8 cellular contexts compared by ENCODE assay signal in genomic region chr3:194769020-194769643, GRCh38.
DNase-seq lines count a peak whose midpoint lies in the region; ATAC-seq and TF ChIP-seq lines count a peak whose summit lies in the region.

No MANE protein-coding gene starts in this region.

- peak in 1 of 2 donors; percentile 27 for TF ChIP-seq POLR2A in Peyer's patch (IDR thresholded peaks at IDR 0.05)

- H3K36me3 ChIP-seq in Peyer's patch, result no peaks in the 10 kb centered on the region

- intact Hi-C loops in activated T-helper 1 cell treated with anti-CD3 and anti-CD28 coated beads, Interleukin-12 subunit alpha, Interleukin-12 subunit beta, Interleukin-2, Interleukin-4 antibody, amounts not matched to agents 30 ng/mL and 10 ng/mL and 1 ng/mL, durations not matched to agents 14 hours and 24 hours and 36 hours (cut with micrococcal nuclease), result loop anchor here (1.0 to 5.0 kb wide), 11 partner anchors 84 to 1438 kb away; partner anchors contain the start of genes ACAP2, ATP13A3, FAM43A and TMEM44
- intact Hi-C loops in natural killer cell (cut with micrococcal nuclease), result loop anchor here (1.0 kb wide), 2 partner anchors 54 to 81 kb away; no protein-coding TSS in a partner anchor

- H3K27me3 Mint-ChIP-seq in IgD-negative memory B cell (peaks cover 10% of the 10 kb centered on the region), natural killer cell (ENCODE audit: low read depth in 2 of 2) (peaks cover 9 to 14% of the 10 kb centered on the region in 2 donors)
- peaks cover 21% of the 10 kb centered on the region for H3K27me3 Mint-ChIP-seq in activated T-helper 1 cell treated with anti-CD3 and anti-CD28 coated beads, Interleukin-12 subunit alpha, Interleukin-12 subunit beta, Interleukin-2, Interleukin-4 antibody, amounts not matched to agents 30 ng/mL and 10 ng/mL and 1 ng/mL, durations not matched to agents 14 hours and 24 hours and 36 hours (ENCODE audit: insufficient read depth)

- H3K9me3 ChIP-seq in Peyer's patch, result no peaks in the 10 kb centered on the region

- peak overlapping the region; percentile 24 to 39 (median 31) for H3K4me3 ChIP-seq in Peyer's patch

- H3K27me3 ChIP-seq in Peyer's patch, result no peaks in the 10 kb centered on the region

- H3K36me3 Mint-ChIP-seq in IgD-negative memory B cell (no peaks in the 10 kb centered on the region), natural killer cell (no peaks in the 10 kb centered on the region)
- no peaks in the 10 kb centered on the region for H3K36me3 Mint-ChIP-seq in activated T-helper 1 cell treated with anti-CD3 and anti-CD28 coated beads, Interleukin-12 subunit alpha, Interleukin-12 subunit beta, Interleukin-2, Interleukin-4 antibody, amounts not matched to agents 30 ng/mL and 10 ng/mL and 1 ng/mL, durations not matched to agents 14 hours and 24 hours and 36 hours (ENCODE audit: low read depth)

- TF ChIP-seq CTCF in Peyer's patch (IDR thresholded peaks at IDR 0.05), result peak in 3 of 6 experiments; percentile 8 to 25 (median 14)
- no peak for TF ChIP-seq CTCF in natural killer cell (IDR thresholded peaks at IDR 0.05)

- H3K4me1 ChIP-seq in Peyer's patch, result peaks cover 0 to 4% (median 0%) of the 10 kb centered on the region in 4 donors

- ATAC-seq in GM21576 (IDR thresholded peaks at IDR 0.05; ENCODE audit: unreplicated experiment) (peak; percentile 95), natural killer cell (peak; percentile 95 to 99 (median 96))

- H3K27ac Mint-ChIP-seq in IgD-negative memory B cell (peak overlapping the region; percentile 13 to 92 (median 45)), natural killer cell (peak overlapping the region; percentile 73 to 93)
- peak overlapping the region; percentile 67 for H3K27ac Mint-ChIP-seq in activated T-helper 1 cell treated with anti-CD3 and anti-CD28 coated beads, Interleukin-12 subunit alpha, Interleukin-12 subunit beta, Interleukin-2, Interleukin-4 antibody, amounts not matched to agents 30 ng/mL and 10 ng/mL and 1 ng/mL, durations not matched to agents 14 hours and 24 hours and 36 hours

- peak overlapping the region in 3 of 4 donors; percentile 13 to 66 (median 38) for H3K27ac ChIP-seq in Peyer's patch

- no peaks in the 10 kb centered on the region for H3K9me3 Mint-ChIP-seq in IgD-negative memory B cell
- no peaks in the 10 kb centered on the region for H3K9me3 Mint-ChIP-seq in activated T-helper 1 cell treated with anti-CD3 and anti-CD28 coated beads, Interleukin-12 subunit alpha, Interleukin-12 subunit beta, Interleukin-2, Interleukin-4 antibody, amounts not matched to agents 30 ng/mL and 10 ng/mL and 1 ng/mL, durations not matched to agents 14 hours and 24 hours and 36 hours
- H3K9me3 Mint-ChIP-seq in natural killer cell, result no peaks in the 10 kb centered on the region

- H3K4me3 Mint-ChIP-seq in IgD-negative memory B cell, result peak overlapping the region; percentile 73 to 95 (median 86)
- H3K4me3 Mint-ChIP-seq in activated T-helper 1 cell treated with anti-CD3 and anti-CD28 coated beads, Interleukin-12 subunit alpha, Interleukin-12 subunit beta, Interleukin-2, Interleukin-4 antibody, amounts not matched to agents 30 ng/mL and 10 ng/mL and 1 ng/mL, durations not matched to agents 14 hours and 24 hours and 36 hours, result peak overlapping the region; percentile 76
- peak overlapping the region; percentile 88 for H3K4me3 Mint-ChIP-seq in natural killer cell

- H3K4me1 Mint-ChIP-seq in IgD-negative memory B cell (peaks cover 17 to 30% (median 28%) of the 10 kb centered on the region in 3 donors), natural killer cell (peaks cover 35% of the 10 kb centered on the region in 2 donors)
- peaks cover 21% of the 10 kb centered on the region for H3K4me1 Mint-ChIP-seq in activated T-helper 1 cell treated with anti-CD3 and anti-CD28 coated beads, Interleukin-12 subunit alpha, Interleukin-12 subunit beta, Interleukin-2, Interleukin-4 antibody, amounts not matched to agents 30 ng/mL and 10 ng/mL and 1 ng/mL, durations not matched to agents 14 hours and 24 hours and 36 hours (ENCODE audit: low read depth)

- DNase-seq in DMS153 (lab: John Stamatoyannopoulos, UW) (peak; percentile 98), Peyer's patch (peak; percentile 87 to 99 (median 99)), fibroblast of peridontal ligament (ENCODE audit: extremely low read depth) (peak; percentile 87), natural killer cell (peak; percentile 83)
- DNase-seq in activated T-helper 1 cell treated with anti-CD3 and anti-CD28 coated beads, Interleukin-12 subunit alpha, Interleukin-12 subunit beta, Interleukin-2, Interleukin-4 antibody, amounts not matched to agents 30 ng/mL and 10 ng/mL and 1 ng/mL, durations not matched to agents 14 hours and 24 hours and 36 hours (ENCODE audit: low spot score), result peak; percentile 86
- DNase-seq in stimulated activated naive CD4-positive, alpha-beta T cell (lab: John Stamatoyannopoulos, UW), result peak; percentile 83 to 98 (median 96)

Comparison
In these comparisons a context has a peak if more than half of its experiments do, and no peak if none do; other contexts are left out.
1. Peak in every context shown above with its lines: DNase-seq, ATAC-seq, H3K4me3 ChIP-seq and H3K27ac ChIP-seq.